Comparison of ENCODE assay signal across 27 cellular contexts in the genomic region with DNA sequence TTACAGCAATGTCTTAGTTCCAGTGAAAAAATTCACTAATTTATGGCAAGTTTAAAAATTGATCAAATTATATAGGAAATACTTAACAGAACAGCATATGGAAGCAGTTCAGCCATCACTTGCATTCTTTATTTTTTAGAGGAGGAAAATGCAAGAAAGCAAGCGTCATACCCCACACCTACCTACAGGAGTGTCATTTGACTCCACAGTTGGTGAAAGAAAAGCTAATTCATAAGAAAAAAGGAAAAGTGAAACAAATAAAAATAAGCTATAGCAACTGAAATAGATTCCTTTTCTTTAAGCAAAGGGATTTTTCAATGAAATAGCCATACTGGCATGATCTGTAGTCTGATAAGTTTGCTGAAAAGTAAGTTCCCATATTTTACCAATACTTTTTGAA.
DNase-seq lines count a peak whose midpoint lies in the region; ATAC-seq, FAIRE-seq and TF ChIP-seq lines count a peak whose summit lies in the region.
"Had no signal": no experiment of that assay in that cellular context is flagged by ENCODE, and none has a peak within 500 bp of the region (broad histone marks: within the 10 kb centered on the region; RNA-seq: fewer than 3 reads in every experiment).

No MANE protein-coding gene starts in this region.

- in situ Hi-C loops in KBM-7 (cut with MboI; ENCODE audit: low pct_unique_long_range_greater_than_20kb, low sequenced_read_pairs) = no loop called here

- TF ChIP-seq EP300 in sigmoid colon (IDR thresholded peaks at IDR 0.05) = no peak

- H3K36me3 ChIP-seq in DND-41 (ENCODE audit: insufficient read depth, low read length) (peaks cover 42% of the 10 kb centered on the region), MM.1S (replicated peaks; ENCODE audit: insufficient read depth, low read length) (no peaks in the 10 kb centered on the region), osteoblast (ENCODE audit: insufficient read depth, low read length) (peaks cover 3% of the 10 kb centered on the region), sigmoid colon (peaks cover 14 to 68% (median 25%) of the 10 kb centered on the region in 4 donors)

- FAIRE-seq in frontal cortex (lab: Jason Lieb, UNC) = no peak
- FAIRE-seq: islet of Langerhans had no signal

- no peaks in the 10 kb centered on the region for H4K20me1 ChIP-seq in DND-41 (ENCODE audit: insufficient read depth, low read length)
- no peaks in the 10 kb centered on the region for H4K20me1 ChIP-seq in MM.1S (ENCODE audit: insufficient read depth, low read length)
- no peaks in the 10 kb centered on the region for H4K20me1 ChIP-seq in osteoblast (ENCODE audit: insufficient read depth, low read length)
- H4K20me1 ChIP-seq: BLaER1 had no signal

- DNase-seq in DND-41 = no peak
- DNase-seq in MM.1S = no peak
- no peak for DNase-seq in epithelial cell of proximal tubule (ENCODE audit: low read depth)
- DNase-seq in osteoblast (ENCODE audit: insufficient read length, low spot score, missing footprints) = no peak
- DNase-seq in sigmoid colon = no peak
- no peak for DNase-seq in amygdala (lab: John Stamatoyannopoulos, UW)
- DNase-seq in KBM-7 = no peak
- DNase-seq in frontal cortex (ENCODE audit: low spot score in 2 of 2) = no peak
- DNase-seq: ACHN; activated CD4-positive, alpha-beta T cell treated with anti-CD3 and anti-CD28 coated beads, Interleukin-2, amount 10 ng/mL, durations not matched to agents 7 days and 5 days; activated naive CD8-positive, alpha-beta T cell treated with anti-CD3 and anti-CD28 coated beads, Interleukin-2, amount 50 U/mL, for 24 hours; activated T-cell treated with anti-CD3 and anti-CD28 coated beads, Interleukin-2, amount 50 U/mL, for 4 hours; dermis blood vessel endothelial cell; DMS153; GDM1; mesendoderm; NCI-H1092 treated with DMSO at 0.1 percent for 48 hours; NCI-H187; NCI-H510A; psoas muscle; stimulated activated CD4-positive, alpha-beta T cell treated with anti-CD3 and anti-CD28 coated beads, Interleukin-4, amount 100 ng/mL, for 24 hours; T-cell had no signal

- intact Hi-C loops in sigmoid colon (cut with DNase I) = no loop called here

- no peaks in the 10 kb centered on the region for H3K79me2 ChIP-seq in DND-41 (ENCODE audit: insufficient read depth, low read length)
- no peaks in the 10 kb centered on the region for H3K79me2 ChIP-seq in MM.1S (ENCODE audit: low read length)
- no peaks in the 10 kb centered on the region for H3K79me2 ChIP-seq in osteoblast (ENCODE audit: insufficient read depth, low read length)

- H3K27me3 ChIP-seq in DND-41 (ENCODE audit: insufficient read depth, low read length, poor library complexity) (no peaks in the 10 kb centered on the region), MM.1S (replicated peaks; ENCODE audit: insufficient read depth, low read length) (no peaks in the 10 kb centered on the region), osteoblast (ENCODE audit: insufficient read depth, low read length) (no peaks in the 10 kb centered on the region), sigmoid colon (no peaks in the 10 kb centered on the region)
- H3K27me3 ChIP-seq: BLaER1, tibial nerve had no signal

- 93 to 98% methylated on average over 1 of the region's 1 CpG for WGBS in sigmoid colon, 2 donors

- H3K4me3 ChIP-seq in DND-41 (ENCODE audit: low read depth in 1 of 2, low read length in 2 of 2) (no peak overlapping the region), MM.1S (ENCODE audit: low read length) (no peak overlapping the region), epithelial cell of proximal tubule (ENCODE audit: low read depth, low read length) (no peak overlapping the region), osteoblast (ENCODE audit: insufficient read depth, low read length) (no peak overlapping the region), sigmoid colon (no peak overlapping the region)
- H3K4me3 ChIP-seq: BLaER1, psoas muscle, tibial nerve had no signal

- no peak overlapping the region for H3K9ac ChIP-seq in DND-41 (ENCODE audit: low read depth, low read length)
- no peak overlapping the region for H3K9ac ChIP-seq in MM.1S (ENCODE audit: low read length)
- H3K9ac ChIP-seq: BLaER1 had no signal

- H3K4me2 ChIP-seq in DND-41 (ENCODE audit: insufficient read depth, low read length) (no peak overlapping the region), MM.1S (ENCODE audit: low read depth, low read length) (no peak overlapping the region), osteoblast (ENCODE audit: insufficient read depth, low read length) (no peak overlapping the region)
- H3K4me2 ChIP-seq: BLaER1 had no signal

- H3F3A ChIP-seq in MM.1S (ENCODE audit: insufficient read depth, low read length) = no peaks in the 10 kb centered on the region

- H3K4me1 ChIP-seq in DND-41 (ENCODE audit: insufficient read depth, low read length) = no peaks in the 10 kb centered on the region
- H3K4me1 ChIP-seq in MM.1S (ENCODE audit: low read length) = no peaks in the 10 kb centered on the region
- no peaks in the 10 kb centered on the region for H3K4me1 ChIP-seq in osteoblast (ENCODE audit: insufficient read depth, low read length)
- no peaks in the 10 kb centered on the region for H3K4me1 ChIP-seq in sigmoid colon
- H3K4me1 ChIP-seq: BLaER1, psoas muscle, tibial nerve had no signal

- H3K27ac ChIP-seq in DND-41 (ENCODE audit: low read length) (no peak overlapping the region), MM.1S (ENCODE audit: low read length) (no peak overlapping the region), osteoblast (ENCODE audit: low read depth, low read length) (no peak overlapping the region), sigmoid colon (no peak overlapping the region)
- H3K27ac ChIP-seq: BLaER1, psoas muscle, tibial nerve had no signal

- H3K9me2 ChIP-seq in MM.1S (replicated peaks; ENCODE audit: insufficient read depth, low read length) = no peaks in the 10 kb centered on the region

- TF ChIP-seq POLR2A in sigmoid colon (IDR thresholded peaks at IDR 0.05) = no peak

- H3K9me3 ChIP-seq in DND-41 (ENCODE audit: insufficient read depth, low read length, severe bottlenecking) = no peaks in the 10 kb centered on the region
- no peaks in the 10 kb centered on the region for H3K9me3 ChIP-seq in MM.1S (replicated peaks; ENCODE audit: insufficient read depth, low read length)
- H3K9me3 ChIP-seq in osteoblast (ENCODE audit: low read depth, low read length) = no peaks in the 10 kb centered on the region
- H3K9me3 ChIP-seq in sigmoid colon = no peaks in the 10 kb centered on the region
- H3K9me3 ChIP-seq: BLaER1, psoas muscle, tibial nerve had no signal

- H2AFZ ChIP-seq in DND-41 (ENCODE audit: low read depth, low read length) (no peak overlapping the region), MM.1S (ENCODE audit: low read length) (no peak overlapping the region), osteoblast (ENCODE audit: low read length) (no peak overlapping the region)

- no peak for ATAC-seq in DND-41 (ENCODE audit: insufficient read depth, low read depth)
- ATAC-seq: activated naive CD8-positive, alpha-beta T cell treated with anti-CD3 and anti-CD28 coated beads, Interleukin-2, amount 50 U/mL, for 24 hours; activated T-cell treated with anti-CD3 and anti-CD28 coated beads, Interleukin-2, amount 50 U/mL, for 4 hours; HCT116; left lobe of liver; psoas muscle; T-cell had no signal

- TF ChIP-seq CTCF in DND-41 (IDR thresholded peaks at IDR 0.05; ENCODE audit: borderline replicate concordance, extremely low read depth, low read length, poor library complexity, severe bottlenecking) (peak; percentile 4), MM.1S (IDR thresholded peaks at IDR 0.05; ENCODE audit: low read length) (0 out of 2 replicates have a peak, but pooled peaks have one; percentile 5), epithelial cell of proximal tubule (conservative IDR thresholded peaks at IDR 0.05; ENCODE audit: low read depth, low read length) (peak; percentile 7), osteoblast (IDR thresholded peaks at IDR 0.05; ENCODE audit: extremely low read depth, low read depth, low read length) (peak; percentile 7), sigmoid colon (IDR thresholded peaks at IDR 0.05) (no peak)

Comparison
In these comparisons a context has a peak if more than half of its experiments do, and no peak if none do; other contexts are left out.
1. CTCF ChIP-seq: peak in DND-41 (single experiment), MM.1S (single experiment), epithelial cell of proximal tubule (single experiment) and osteoblast (single experiment); none in sigmoid colon (0 of 4).